8 cellular contexts compared by ENCODE assay signal in the genomic region with DNA sequence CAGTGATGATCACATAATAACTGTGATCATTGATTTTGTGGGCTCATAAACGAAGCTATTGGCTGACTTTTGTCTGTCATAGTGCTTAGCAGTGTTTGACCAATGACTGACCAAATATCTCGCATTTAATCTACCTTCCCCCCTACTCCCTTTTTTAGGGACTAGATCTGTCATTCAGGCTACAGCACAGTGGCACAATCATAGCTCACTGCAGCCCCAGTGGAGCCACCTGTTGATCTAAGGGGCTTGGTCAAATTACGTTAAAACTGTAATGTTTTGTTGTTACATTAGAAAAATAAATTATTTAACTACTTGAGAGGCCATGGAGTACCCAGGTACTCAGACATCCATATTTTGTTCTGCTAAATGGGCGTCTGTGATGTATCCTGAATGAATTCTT. TPM values are rescaled to one million over a fixed set of nuclear protein-coding genes. Genes with fewer than 3 reads are reported as not detected.
DNase-seq lines count a peak whose midpoint lies in the region; ATAC-seq and TF ChIP-seq lines count a peak whose summit lies in the region.

No MANE protein-coding gene starts in this region.

- H3K9me3 ChIP-seq in gastroesophageal sphincter (no peaks in the 10 kb centered on the region), stomach (peaks cover 0 to 6% (median 0%) of the 10 kb centered on the region in 4 donors)

- peaks cover 11% of the 10 kb centered on the region for H3K27me3 Mint-ChIP-seq in activated CD4-positive, alpha-beta T cell treated with anti-CD3 and anti-CD28 coated beads, Interleukin-2, amount 10 ng/mL, durations not matched to agents 24 days and 14 days
- H3K27me3 Mint-ChIP-seq in T-cell = peaks cover 0 to 13% of the 10 kb centered on the region in 2 donors

- H3K4me1 ChIP-seq in gastroesophageal sphincter (peaks cover 0 to 24% (median 0%) of the 10 kb centered on the region in 3 donors), stomach (peaks cover 0 to 22% (median 10%) of the 10 kb centered on the region in 4 donors)

- no peaks in the 10 kb centered on the region for H3K36me3 Mint-ChIP-seq in activated CD4-positive, alpha-beta T cell treated with anti-CD3 and anti-CD28 coated beads, Interleukin-2, amount 10 ng/mL, durations not matched to agents 24 days and 14 days (ENCODE audit: low read depth)
- H3K36me3 Mint-ChIP-seq in T-cell = no peaks in the 10 kb centered on the region

- intact Hi-C loops in activated CD4-positive, alpha-beta T cell treated with anti-CD3 and anti-CD28 coated beads, Interleukin-2, amount 10 ng/mL, durations not matched to agents 24 days and 14 days (cut with micrococcal nuclease) = loop anchor here (10.0 kb wide), 1 partner anchor 653 kb away; a partner anchor contains a TSS
- intact Hi-C loops in stomach (cut with DNase I; ENCODE audit: low total_unique reads) = no loop called here

- peak overlapping the region; percentile 87 for H3K4me3 Mint-ChIP-seq in activated CD4-positive, alpha-beta T cell treated with anti-CD3 and anti-CD28 coated beads, Interleukin-2, amount 10 ng/mL, durations not matched to agents 24 days and 14 days
- peak overlapping the region; percentile 80 to 89 (median 84) for H3K4me3 Mint-ChIP-seq in T-cell

- 19 to 28% methylated on average over 4 of the region's 4 CpGs for WGBS in gastroesophageal sphincter (ENCODE audit: low coverage in 1 of 2), 2 donors
- WGBS in stomach, 5 donors = 23 to 34% (median 27%) methylated on average over 4 of the region's 4 CpGs

- H3K27me3 ChIP-seq in gastroesophageal sphincter (no peaks in the 10 kb centered on the region), stomach (no peaks in the 10 kb centered on the region)

- peaks cover 11% of the 10 kb centered on the region for H3K4me1 Mint-ChIP-seq in activated CD4-positive, alpha-beta T cell treated with anti-CD3 and anti-CD28 coated beads, Interleukin-2, amount 10 ng/mL, durations not matched to agents 24 days and 14 days
- H3K4me1 Mint-ChIP-seq in T-cell = peaks cover 23 to 28% (median 27%) of the 10 kb centered on the region in 3 donors

- H3K27ac ChIP-seq in gastroesophageal sphincter = peak overlapping the region; percentile 79 to 98 (median 96)
- H3K27ac ChIP-seq in stomach = peak overlapping the region in 4 of 5 donors; percentile 93 to 97 (median 96)

- DNase-seq in activated CD4-positive, alpha-beta T cell treated with anti-CD3 and anti-CD28 coated beads, Interleukin-2, amount 10 ng/mL, durations not matched to agents 24 days and 14 days = no peak
- no peak for DNase-seq in activated CD4-positive, alpha-beta T cell treated with anti-CD3 and anti-CD28 coated beads for 4 hours
- DNase-seq in T-cell (no peak), stomach (no peak), D341Med (ENCODE audit: low spot score) (no peak), kidney glomerular epithelial cell (lab: John Stamatoyannopoulos, UW) (no peak)
- no peak for DNase-seq in activated CD4-positive, CD25-positive, alpha-beta regulatory T cell (lab: John Stamatoyannopoulos, UW)

- ATAC-seq in T-cell (replicated peaks in 1 of 4) = no peak
- no peak for ATAC-seq in gastroesophageal sphincter

- TF ChIP-seq EP300 in gastroesophageal sphincter (IDR thresholded peaks at IDR 0.05) (no peak), stomach (IDR thresholded peaks at IDR 0.05) (no peak)

- TF ChIP-seq CTCF in gastroesophageal sphincter (IDR thresholded peaks at IDR 0.05) (no peak), stomach (IDR thresholded peaks at IDR 0.05) (no peak)

- POLR2A ChIA-PET in T-cell (lab: Charles Lee) = no interaction called here

- no peaks in the 10 kb centered on the region for H3K9me3 Mint-ChIP-seq in activated CD4-positive, alpha-beta T cell treated with anti-CD3 and anti-CD28 coated beads, Interleukin-2, amount 10 ng/mL, durations not matched to agents 24 days and 14 days
- no peaks in the 10 kb centered on the region for H3K9me3 Mint-ChIP-seq in T-cell

- H3K36me3 ChIP-seq in gastroesophageal sphincter (no peaks in the 10 kb centered on the region), stomach (no peaks in the 10 kb centered on the region)

- H3K27ac Mint-ChIP-seq in activated CD4-positive, alpha-beta T cell treated with anti-CD3 and anti-CD28 coated beads, Interleukin-2, amount 10 ng/mL, durations not matched to agents 24 days and 14 days = peak overlapping the region; percentile 65
- H3K27ac Mint-ChIP-seq in T-cell = peak overlapping the region in 1 of 2 donors; percentile 90

- H3K4me3 ChIP-seq in gastroesophageal sphincter = peak overlapping the region; percentile 37 to 69
- H3K4me3 ChIP-seq in stomach = peak overlapping the region in 3 of 4 donors; percentile 44 to 62 (median 54)

- CTCF ChIA-PET in T-cell (lab: Charles Lee) = interaction anchor here in 1 of 2 donors (1.0 kb wide), 1 partner anchor 29 kb away, joined by 4 read pairs; no protein-coding TSS in a partner anchor

- TF ChIP-seq POLR2A in gastroesophageal sphincter (IDR thresholded peaks at IDR 0.05) (no peak), stomach (IDR thresholded peaks at IDR 0.05) (no peak)

RNA-seq across cellular contexts. Expression of a gene that starts 1.5 kb away (rescaled TPM):
- total RNA-seq in activated CD4-positive, alpha-beta T cell treated with anti-CD3 and anti-CD28 coated beads, Interleukin-2, amount 10 ng/mL, durations not matched to agents 24 days and 14 days = 74.9 and 75.7 TPM in 2 replicates
- 10 to 100 TPM; 50.2 to 56.2 (median 53.0) TPM for total RNA-seq in T-cell
- total RNA-seq in gastroesophageal sphincter = 10 to 100 TPM; 67.8 to 96.3 (median 87.7) TPM
- 10 to 100 TPM in 4 of 5 donors, 1 to 10 TPM in 1; 9.3 to 88.8 (median 19.9) TPM for total RNA-seq in stomach
- polyA plus RNA-seq in stomach = 100 to 1,000 TPM; 105 to 123 (median 123) TPM

RNA-seq across cellular contexts. Expression of a gene that starts 5.7 kb away (rescaled TPM):
- total RNA-seq in activated CD4-positive, alpha-beta T cell treated with anti-CD3 and anti-CD28 coated beads, Interleukin-2, amount 10 ng/mL, durations not matched to agents 24 days and 14 days = 3.0 and 3.7 TPM in 2 replicates
- total RNA-seq in T-cell (1 to 10 TPM; 1.3 to 3.5 (median 2.7) TPM), gastroesophageal sphincter (10 to 100 TPM; 12.5 to 26.5 (median 19.1) TPM), stomach (1 to 10 TPM in 4 of 5 donors, under 1 TPM in 1; 0.29 to 7.1 (median 3.5) TPM)
- 1 to 10 TPM; 3.0 to 3.9 (median 3.8) TPM for polyA plus RNA-seq in stomach

RNA-seq across cellular contexts. Expression of a gene that starts 42.7 kb away (rescaled TPM):
- 2.5 and 3.6 TPM in 2 replicates for total RNA-seq in activated CD4-positive, alpha-beta T cell treated with anti-CD3 and anti-CD28 coated beads, Interleukin-2, amount 10 ng/mL, durations not matched to agents 24 days and 14 days
- total RNA-seq in T-cell = 10 to 100 TPM in 1 of 5 donors, 1 to 10 TPM in 4; 3.3 to 12.7 (median 6.3) TPM
- total RNA-seq in gastroesophageal sphincter = 10 to 100 TPM; 21.0 to 33.0 (median 23.6) TPM
- 10 to 100 TPM in 1 of 5 donors, 1 to 10 TPM in 3, not detected in 1; 1.3 to 21.6 (median 4.7) TPM for total RNA-seq in stomach
- polyA plus RNA-seq in stomach = 10 to 100 TPM; 21.0 to 22.8 (median 22.1) TPM

RNA-seq across cellular contexts. Expression of a gene that starts 42.7 kb away (rescaled TPM):
- 9.8 and 11.4 TPM in 2 replicates for total RNA-seq in activated CD4-positive, alpha-beta T cell treated with anti-CD3 and anti-CD28 coated beads, Interleukin-2, amount 10 ng/mL, durations not matched to agents 24 days and 14 days
- total RNA-seq in T-cell (10 to 100 TPM; 11.9 to 24.0 (median 19.8) TPM), gastroesophageal sphincter (1 to 10 TPM; 1.4 to 4.0 (median 1.9) TPM), stomach (10 to 100 TPM in 2 of 5 donors, 1 to 10 TPM in 3; 2.8 to 34.4 (median 6.6) TPM)
- 10 to 100 TPM; 17.6 to 42.2 (median 37.1) TPM for polyA plus RNA-seq in stomach

RNA-seq across cellular contexts. Expression of a gene that starts 43.1 kb away (rescaled TPM):
- 28.8 and 28.9 TPM in 2 replicates for total RNA-seq in activated CD4-positive, alpha-beta T cell treated with anti-CD3 and anti-CD28 coated beads, Interleukin-2, amount 10 ng/mL, durations not matched to agents 24 days and 14 days
- 10 to 100 TPM; 14.2 to 17.7 (median 17.0) TPM for total RNA-seq in T-cell
- total RNA-seq in gastroesophageal sphincter = 10 to 100 TPM; 12.3 to 18.6 (median 15.0) TPM
- 10 to 100 TPM in 2 of 5 donors, 1 to 10 TPM in 2, under 1 TPM in 1; 0.87 to 20.1 (median 7.0) TPM for total RNA-seq in stomach
- 10 to 100 TPM; 10.0 to 18.8 (median 11.8) TPM for polyA plus RNA-seq in stomach
